Comparison of ENCODE assay signal across 8 cellular contexts in the genomic region with DNA sequence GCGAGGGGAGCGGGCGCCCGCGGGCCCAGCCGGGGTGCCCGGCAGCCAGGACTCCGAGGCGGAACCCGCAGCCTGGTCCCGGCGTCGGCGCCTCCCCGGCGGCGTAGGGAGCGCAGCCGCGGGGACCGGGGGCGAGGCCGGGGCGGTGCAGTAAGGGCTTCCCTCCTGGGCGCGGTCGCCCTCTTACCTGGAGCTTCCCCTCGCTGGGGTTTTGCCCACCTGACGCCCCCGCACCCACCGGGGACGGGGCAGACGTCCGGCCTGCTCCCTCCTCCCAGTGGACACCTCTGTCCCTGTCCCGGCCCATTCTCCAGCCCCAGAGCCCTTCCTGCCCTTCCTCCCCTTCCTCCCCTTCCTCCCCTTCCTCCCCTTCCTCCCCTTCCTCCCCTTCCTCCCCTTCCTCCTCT. TPM values are rescaled to one million over a fixed set of nuclear protein-coding genes. Genes with fewer than 3 reads are reported as not detected.
A peak's percentile ranks its signal among the peaks of the same experiment; 100 is the strongest.
DNase-seq lines count a peak whose midpoint lies in the region; ATAC-seq lines count a peak whose summit lies in the region.

No MANE protein-coding gene starts in this region.

- H3K4me3 Mint-ChIP-seq in dendritic cell treated with granulocyte-macrophage colony-stimulating factor and Interleukin-4, amounts not matched to agents 40 ng/mL and 50 ng/mL, for 4 days: peak overlapping the region; percentile 91

- H3K9me3 ChIP-seq in mucosa of rectum (ENCODE audit: control insufficient read depth in 2 of 2, low read length in 2 of 2): no peaks in the 10 kb centered on the region
- H3K9me3 ChIP-seq in thymus (ENCODE audit: control insufficient read depth): no peaks in the 10 kb centered on the region

- peak overlapping the region; percentile 96 for H3K4me3 ChIP-seq in ACC112 (ENCODE audit: low read depth, low read length)
- H3K4me3 ChIP-seq in mucosa of rectum (ENCODE audit: low read length in 2 of 2): peak overlapping the region; percentile 84 to 91
- H3K4me3 ChIP-seq in thymus (ENCODE audit: low read length): peak overlapping the region; percentile 78

- peaks cover 47% of the 10 kb centered on the region for H3K36me3 Mint-ChIP-seq in dendritic cell treated with granulocyte-macrophage colony-stimulating factor and Interleukin-4, amounts not matched to agents 40 ng/mL and 50 ng/mL, for 4 days (ENCODE audit: low read depth)

- peak overlapping the region; percentile 92 to 99 for H3K9ac ChIP-seq in mucosa of rectum (ENCODE audit: low read depth in 1 of 2, low read length in 2 of 2)

- peak overlapping the region; percentile 4 for H2AFZ ChIP-seq in ACC112 (ENCODE audit: low read length, unreplicated experiment)

- DNase-seq in T-helper 1 cell (peak in 4 of 5 donors; percentile 22 to 44 (median 26)), RKO (ENCODE audit: low spot score) (no peak)

- H3K27ac ChIP-seq in ACC112 (ENCODE audit: low read depth, low read length) (peak overlapping the region; percentile 97), mucosa of rectum (ENCODE audit: low read depth in 2 of 2, low read length in 2 of 2) (peak overlapping the region; percentile 99), thymus (ENCODE audit: low read depth) (peak overlapping the region; percentile 85)

- H3K4me1 ChIP-seq in ACC112 (ENCODE audit: control insufficient read depth, insufficient read depth, low read length, unreplicated experiment) (peaks cover 50% of the 10 kb centered on the region), mucosa of rectum (ENCODE audit: control insufficient read depth in 2 of 2, insufficient read depth in 2 of 2, low read length in 2 of 2) (peaks cover 9 to 25% of the 10 kb centered on the region in 2 donors), thymus (ENCODE audit: control insufficient read depth, insufficient read depth, low read length) (peaks cover 17% of the 10 kb centered on the region)

- no peaks in the 10 kb centered on the region for H3K9me3 Mint-ChIP-seq in dendritic cell treated with granulocyte-macrophage colony-stimulating factor and Interleukin-4, amounts not matched to agents 40 ng/mL and 50 ng/mL, for 4 days

- peaks cover 18% of the 10 kb centered on the region for H3K36me3 ChIP-seq in ACC112 (ENCODE audit: insufficient read depth, low read length)
- peaks cover under 1 to 3% of the 10 kb centered on the region in 2 donors for H3K36me3 ChIP-seq in mucosa of rectum (ENCODE audit: control insufficient read depth in 2 of 2, insufficient read depth in 2 of 2, low read length in 2 of 2)
- H3K36me3 ChIP-seq in thymus (ENCODE audit: control insufficient read depth, insufficient read depth): peaks cover 5% of the 10 kb centered on the region

- H3K27me3 ChIP-seq in ACC112 (ENCODE audit: insufficient read depth, low read length) (no peaks in the 10 kb centered on the region), mucosa of rectum (ENCODE audit: control insufficient read depth in 2 of 2, insufficient read depth in 2 of 2, low read length in 2 of 2) (no peaks in the 10 kb centered on the region), thymus (ENCODE audit: control insufficient read depth, insufficient read depth) (no peaks in the 10 kb centered on the region)

- peaks cover 76% of the 10 kb centered on the region for H3K79me2 ChIP-seq in ACC112 (ENCODE audit: control insufficient read depth, insufficient read depth, low read length, unreplicated experiment)

- under 1% methylated on average over 35 of the region's 35 CpGs for WGBS in thymus

- peaks cover 51% of the 10 kb centered on the region for H3K4me1 Mint-ChIP-seq in dendritic cell treated with granulocyte-macrophage colony-stimulating factor and Interleukin-4, amounts not matched to agents 40 ng/mL and 50 ng/mL, for 4 days (ENCODE audit: low read depth)

- peak; percentile 13 for ATAC-seq in GM18858 (IDR thresholded peaks at IDR 0.05; ENCODE audit: unreplicated experiment)
- peak; percentile 18 for ATAC-seq in HG03025 (IDR thresholded peaks at IDR 0.05; ENCODE audit: low FRiP score, unreplicated experiment)

- H3K27me3 Mint-ChIP-seq in dendritic cell treated with granulocyte-macrophage colony-stimulating factor and Interleukin-4, amounts not matched to agents 40 ng/mL and 50 ng/mL, for 4 days: no peaks in the 10 kb centered on the region

- peak overlapping the region; percentile 95 for H3K27ac Mint-ChIP-seq in dendritic cell treated with granulocyte-macrophage colony-stimulating factor and Interleukin-4, amounts not matched to agents 40 ng/mL and 50 ng/mL, for 4 days

- intact Hi-C loops in dendritic cell treated with granulocyte-macrophage colony-stimulating factor and Interleukin-4, amounts not matched to agents 40 ng/mL and 50 ng/mL, for 4 days (cut with micrococcal nuclease): no loop called here

RNA-seq across cellular contexts. Expression of a gene that starts 0.4 kb away (rescaled TPM):
- polyA plus RNA-seq in thymus: 115 TPM

RNA-seq across cellular contexts. Expression of a gene that starts 30.5 kb away (rescaled TPM):
- polyA plus RNA-seq in thymus: 1.6 TPM

RNA-seq across cellular contexts. Expression of a gene that starts 58.6 kb away (rescaled TPM):
- polyA plus RNA-seq in thymus: 12.4 TPM
